8 cellular contexts compared by ENCODE assay signal in the genomic region with DNA sequence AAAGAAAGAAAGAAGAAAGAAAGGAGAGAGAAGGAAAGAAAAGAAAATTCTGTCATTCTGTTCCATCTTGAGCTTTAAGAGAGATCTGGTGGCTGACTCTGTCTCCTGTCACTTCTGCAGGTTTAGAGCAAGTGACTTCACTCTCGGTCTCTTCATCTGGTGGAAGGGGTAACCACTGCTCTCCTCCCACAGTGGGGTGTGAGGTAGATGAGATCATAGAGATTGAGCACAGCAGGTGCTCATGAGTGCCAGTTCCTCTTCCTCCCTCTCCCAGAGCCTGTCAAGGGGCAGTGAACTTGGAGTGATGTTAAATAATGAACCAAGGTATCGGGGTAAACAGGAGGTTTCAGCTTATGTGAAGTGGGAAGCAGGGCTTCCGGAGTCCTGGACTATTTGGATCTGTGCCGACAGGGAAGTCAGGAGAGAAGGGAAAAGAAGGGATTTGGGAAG. TPM values are rescaled to one million over a fixed set of nuclear protein-coding genes. Genes with fewer than 3 reads are reported as not detected.
DNase-seq lines count a peak whose midpoint lies in the region; ATAC-seq and TF ChIP-seq lines count a peak whose summit lies in the region.

No MANE protein-coding gene starts in this region.

- H3K9me3 Mint-ChIP-seq in activated CD4-positive, alpha-beta memory T cell treated with anti-CD3 and anti-CD28 coated beads, Interleukin-2, amount 10 ng/mL, durations not matched to agents 7 days and 5 days: no peaks in the 10 kb centered on the region
- H3K9me3 Mint-ChIP-seq in memory B cell (no peaks in the 10 kb centered on the region), nephron progenitor cell (no peaks in the 10 kb centered on the region)

- TF ChIP-seq CTCF in GM13976 (IDR thresholded peaks at IDR 0.05; ENCODE audit: borderline replicate concordance, control extremely low read depth, extremely low read depth, insufficient read depth, missing control alignments) (no peak), nephron progenitor cell (IDR thresholded peaks at IDR 0.05) (no peak)

- POLR2A ChIA-PET in activated CD4-positive, alpha-beta memory T cell treated with anti-CD3 and anti-CD28 coated beads, Interleukin-2, amount 10 ng/mL, durations not matched to agents 7 days and 5 days (lab: Charles Lee): interaction anchor here (0.7 to 1.4 kb wide), 6 partner anchors 47 to 129 kb away, joined by 3 to 4 read pairs (median 3); partner anchors contain the start of gene CKLF

- DNase-seq in GM13976 (ENCODE audit: low spot score): peak; percentile 85
- DNase-seq in NCI-H146 (lab: John Stamatoyannopoulos, UW): peak; percentile 70
- peak; percentile 79 for DNase-seq in activated CD4-positive, alpha-beta memory T cell treated with anti-CD3 and anti-CD28 coated beads, Interleukin-2, amount 10 ng/mL, durations not matched to agents 7 days and 5 days
- DNase-seq in memory B cell (ENCODE audit: low spot score in 2 of 2): peak in 1 of 2 donors; percentile 64
- no peak for DNase-seq in retina
- no peak for DNase-seq in nephron progenitor cell
- no peak for DNase-seq in putamen (ENCODE audit: low spot score)

- peak overlapping the region; percentile 22 for H3K27ac Mint-ChIP-seq in activated CD4-positive, alpha-beta memory T cell treated with anti-CD3 and anti-CD28 coated beads, Interleukin-2, amount 10 ng/mL, durations not matched to agents 7 days and 5 days
- H3K27ac Mint-ChIP-seq in memory B cell (no peak overlapping the region), nephron progenitor cell (no peak overlapping the region)

- peak; percentile 77 for ATAC-seq in HG02642 (IDR thresholded peaks at IDR 0.05; ENCODE audit: poor library complexity, unreplicated experiment)
- peak; percentile 96 for ATAC-seq in memory B cell (ENCODE audit: low read depth)

- H3K4me3 Mint-ChIP-seq in activated CD4-positive, alpha-beta memory T cell treated with anti-CD3 and anti-CD28 coated beads, Interleukin-2, amount 10 ng/mL, durations not matched to agents 7 days and 5 days: no peak overlapping the region
- H3K4me3 Mint-ChIP-seq in memory B cell: no peak overlapping the region
- no peak overlapping the region for H3K4me3 Mint-ChIP-seq in nephron progenitor cell

- peaks cover 11% of the 10 kb centered on the region for H3K27me3 Mint-ChIP-seq in activated CD4-positive, alpha-beta memory T cell treated with anti-CD3 and anti-CD28 coated beads, Interleukin-2, amount 10 ng/mL, durations not matched to agents 7 days and 5 days
- peaks cover 12% of the 10 kb centered on the region for H3K27me3 Mint-ChIP-seq in memory B cell
- peaks cover 21% of the 10 kb centered on the region for H3K27me3 Mint-ChIP-seq in nephron progenitor cell (ENCODE audit: low read depth, poor library complexity)

- H3K36me3 Mint-ChIP-seq in activated CD4-positive, alpha-beta memory T cell treated with anti-CD3 and anti-CD28 coated beads, Interleukin-2, amount 10 ng/mL, durations not matched to agents 7 days and 5 days (ENCODE audit: low read depth): no peaks in the 10 kb centered on the region
- H3K36me3 Mint-ChIP-seq in memory B cell (peaks cover 2% of the 10 kb centered on the region), nephron progenitor cell (ENCODE audit: low read depth) (no peaks in the 10 kb centered on the region)

- CTCF ChIA-PET in activated CD4-positive, alpha-beta memory T cell treated with anti-CD3 and anti-CD28 coated beads, Interleukin-2, amount 10 ng/mL, durations not matched to agents 7 days and 5 days (lab: Charles Lee): interaction anchor here (1.3 to 5.2 kb wide), 4 partner anchors 9 to 117 kb away, joined by 3 to 49 read pairs (median 4); no protein-coding TSS in a partner anchor

- peaks cover 43% of the 10 kb centered on the region for H3K4me1 Mint-ChIP-seq in activated CD4-positive, alpha-beta memory T cell treated with anti-CD3 and anti-CD28 coated beads, Interleukin-2, amount 10 ng/mL, durations not matched to agents 7 days and 5 days
- peaks cover 19% of the 10 kb centered on the region for H3K4me1 Mint-ChIP-seq in memory B cell
- H3K4me1 Mint-ChIP-seq in nephron progenitor cell: peaks cover 4% of the 10 kb centered on the region

- in situ Hi-C loops in GM13976 (cut with MboI; ENCODE audit: low sequenced_read_pairs, unreplicated experiment): no loop called here

RNA-seq across cellular contexts. Expression of gene BEAN1, which starts 47.7 kb away (rescaled TPM):
- total RNA-seq in activated CD4-positive, alpha-beta memory T cell treated with anti-CD3 and anti-CD28 coated beads, Interleukin-2, amount 10 ng/mL, durations not matched to agents 7 days and 5 days: not detected

Comparison
In these comparisons a context has a peak if more than half of its experiments do, and no peak if none do; other contexts are left out.
1. DNase-seq: peak in GM13976 (single experiment), NCI-H146 (single experiment) and activated CD4-positive, alpha-beta memory T cell treated with anti-CD3 and anti-CD28 coated beads, Interleukin-2, amount 10 ng/mL, durations not matched to agents 7 days and 5 days (single experiment); none in retina (single experiment), nephron progenitor cell (single experiment) and putamen (single experiment).